Comparison of ENCODE assay signal across 1 cellular context in the genomic region with DNA sequence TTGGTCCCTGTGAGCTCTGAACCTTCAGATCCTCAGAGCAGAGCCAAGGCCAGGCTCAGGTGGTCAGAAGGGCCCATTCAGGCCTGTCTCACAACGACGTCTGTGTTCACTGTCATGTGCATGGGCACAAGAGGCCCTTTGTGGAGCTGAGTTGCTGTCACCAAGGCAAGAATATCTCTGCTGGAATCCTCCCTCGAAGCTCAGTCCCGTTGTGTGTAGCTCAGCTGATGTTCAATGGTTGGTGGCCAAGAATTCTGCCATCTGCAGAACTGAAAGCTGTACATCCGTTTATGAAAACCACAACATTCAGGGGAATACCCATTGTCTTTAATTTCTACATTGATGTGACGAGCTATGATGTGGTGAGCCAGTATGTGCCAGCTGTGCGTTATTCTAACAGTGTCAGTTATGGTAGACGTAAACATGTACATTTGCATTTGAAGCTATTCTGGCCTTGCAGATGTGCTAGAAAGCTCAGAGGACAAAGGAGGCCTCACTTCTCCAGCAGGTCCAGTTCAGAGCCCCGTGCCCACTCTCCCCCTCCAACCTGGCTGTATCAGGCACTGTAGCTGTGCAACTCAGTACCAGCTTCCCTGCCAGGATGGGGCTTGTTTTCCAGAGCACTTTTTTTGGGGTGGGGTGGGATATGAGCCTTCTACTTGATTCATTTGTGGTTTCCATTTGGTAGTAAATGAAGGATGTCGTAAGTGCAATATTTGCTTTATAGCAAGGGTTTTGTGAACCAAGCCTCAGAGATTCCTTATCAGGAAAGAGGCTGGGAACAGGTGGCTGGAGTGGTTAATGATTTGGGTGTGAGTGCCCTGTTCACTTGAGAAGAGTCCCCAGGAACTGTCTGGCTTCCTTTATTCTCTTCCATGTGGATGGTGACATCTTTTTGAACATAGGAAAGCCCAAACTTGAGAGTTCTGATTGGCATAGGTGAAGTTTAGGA.
A peak's percentile ranks its signal among the peaks of the same experiment; 100 is the strongest.
TF ChIP-seq lines count a peak whose summit lies in the region.

No MANE protein-coding gene starts in this region.

TF ChIP-seq in GM12878, 131 proteins besides CTCF, POLR2A, EP300 and RAD21 (continued from another document and continues in another):
- TF ChIP-seq, protein P1, sequence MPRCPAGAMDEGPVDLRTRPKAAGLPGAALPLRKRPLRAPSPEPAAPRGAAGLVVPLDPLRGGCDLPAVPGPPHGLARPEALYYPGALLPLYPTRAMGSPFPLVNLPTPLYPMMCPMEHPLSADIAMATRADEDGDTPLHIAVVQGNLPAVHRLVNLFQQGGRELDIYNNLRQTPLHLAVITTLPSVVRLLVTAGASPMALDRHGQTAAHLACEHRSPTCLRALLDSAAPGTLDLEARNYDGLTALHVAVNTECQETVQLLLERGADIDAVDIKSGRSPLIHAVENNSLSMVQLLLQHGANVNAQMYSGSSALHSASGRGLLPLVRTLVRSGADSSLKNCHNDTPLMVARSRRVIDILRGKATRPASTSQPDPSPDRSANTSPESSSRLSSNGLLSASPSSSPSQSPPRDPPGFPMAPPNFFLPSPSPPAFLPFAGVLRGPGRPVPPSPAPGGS (IDR thresholded peaks at IDR 0.05; ENCODE audit: borderline replicate concordance, insufficient read depth, low read depth, low read length, poor library complexity, severe bottlenecking) = no peak
- peak; percentile 90 for TF ChIP-seq TCF3 (IDR thresholded peaks at IDR 0.05; ENCODE audit: borderline replicate concordance, insufficient read depth, low read depth, low read length)
- TF ChIP-seq TARDBP (IDR thresholded peaks at IDR 0.05; ENCODE audit: borderline replicate concordance) = no peak
- TF ChIP-seq CHD4 (IDR thresholded peaks at IDR 0.05) = no peak
- TF ChIP-seq, protein P2, sequence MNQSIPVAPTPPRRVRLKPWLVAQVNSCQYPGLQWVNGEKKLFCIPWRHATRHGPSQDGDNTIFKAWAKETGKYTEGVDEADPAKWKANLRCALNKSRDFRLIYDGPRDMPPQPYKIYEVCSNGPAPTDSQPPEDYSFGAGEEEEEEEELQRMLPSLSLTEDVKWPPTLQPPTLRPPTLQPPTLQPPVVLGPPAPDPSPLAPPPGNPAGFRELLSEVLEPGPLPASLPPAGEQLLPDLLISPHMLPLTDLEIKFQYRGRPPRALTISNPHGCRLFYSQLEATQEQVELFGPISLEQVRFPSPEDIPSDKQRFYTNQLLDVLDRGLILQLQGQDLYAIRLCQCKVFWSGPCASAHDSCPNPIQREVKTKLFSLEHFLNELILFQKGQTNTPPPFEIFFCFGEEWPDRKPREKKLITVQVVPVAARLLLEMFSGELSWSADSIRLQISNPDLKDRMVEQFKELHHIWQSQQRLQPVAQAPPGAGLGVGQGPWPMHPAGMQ (IDR thresholded peaks at IDR 0.05; ENCODE audit: borderline replicate concordance) = no peak
- peak; percentile 86 for TF ChIP-seq SPI1 (IDR thresholded peaks at IDR 0.05; ENCODE audit: borderline replicate concordance, insufficient read depth, low read depth, low read length)
- TF ChIP-seq SMAD5 (IDR thresholded peaks at IDR 0.05; ENCODE audit: low read depth) = no peak
- TF ChIP-seq CBX3 (IDR thresholded peaks at IDR 0.05; ENCODE audit: borderline replicate concordance, low read depth) = no peak
- TF ChIP-seq MYB (IDR thresholded peaks at IDR 0.05; ENCODE audit: borderline replicate concordance, low read depth, low read length) = peak; percentile 87
- no peak for TF ChIP-seq GABPA (IDR thresholded peaks at IDR 0.05; ENCODE audit: low read depth)
- TF ChIP-seq HCFC1 (IDR thresholded peaks at IDR 0.05; ENCODE audit: low read length) = no peak
- peak; percentile 56 for TF ChIP-seq POLR2AphosphoS5 (IDR thresholded peaks at IDR 0.05; ENCODE audit: low read length)
- no peak for TF ChIP-seq MEF2A (IDR thresholded peaks at IDR 0.05; ENCODE audit: insufficient read depth, low read depth, low read length)
- no peak for TF ChIP-seq YBX1 (IDR thresholded peaks at IDR 0.05)
- TF ChIP-seq, protein P3, sequence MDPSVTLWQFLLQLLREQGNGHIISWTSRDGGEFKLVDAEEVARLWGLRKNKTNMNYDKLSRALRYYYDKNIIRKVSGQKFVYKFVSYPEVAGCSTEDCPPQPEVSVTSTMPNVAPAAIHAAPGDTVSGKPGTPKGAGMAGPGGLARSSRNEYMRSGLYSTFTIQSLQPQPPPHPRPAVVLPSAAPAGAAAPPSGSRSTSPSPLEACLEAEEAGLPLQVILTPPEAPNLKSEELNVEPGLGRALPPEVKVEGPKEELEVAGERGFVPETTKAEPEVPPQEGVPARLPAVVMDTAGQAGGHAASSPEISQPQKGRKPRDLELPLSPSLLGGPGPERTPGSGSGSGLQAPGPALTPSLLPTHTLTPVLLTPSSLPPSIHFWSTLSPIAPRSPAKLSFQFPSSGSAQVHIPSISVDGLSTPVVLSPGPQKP (IDR thresholded peaks at IDR 0.05; ENCODE audit: low read depth, low read length) = no peak
- TF ChIP-seq RCOR1 (conservative IDR thresholded peaks at IDR 0.05; ENCODE audit: low read depth, low read length) = no peak
- no peak for TF ChIP-seq RBBP5 (conservative IDR thresholded peaks at IDR 0.05)
- TF ChIP-seq JUND (IDR thresholded peaks at IDR 0.05; ENCODE audit: low read depth, low read length) = no peak
- no peak for TF ChIP-seq BACH1 (IDR thresholded peaks at IDR 0.05; ENCODE audit: borderline replicate concordance)
- no peak for TF ChIP-seq KDM1A (IDR thresholded peaks at IDR 0.05; ENCODE audit: borderline replicate concordance)
- TF ChIP-seq EZH2 (IDR thresholded peaks at IDR 0.05; ENCODE audit: borderline replicate concordance, control insufficient read depth, low read depth, low read length) = no peak
- TF ChIP-seq CHD2 (IDR thresholded peaks at IDR 0.05; ENCODE audit: borderline replicate concordance, low read depth, low read length) = peak; percentile 67; the same call in 1 of the 2 replicates
- TF ChIP-seq, protein P4, sequence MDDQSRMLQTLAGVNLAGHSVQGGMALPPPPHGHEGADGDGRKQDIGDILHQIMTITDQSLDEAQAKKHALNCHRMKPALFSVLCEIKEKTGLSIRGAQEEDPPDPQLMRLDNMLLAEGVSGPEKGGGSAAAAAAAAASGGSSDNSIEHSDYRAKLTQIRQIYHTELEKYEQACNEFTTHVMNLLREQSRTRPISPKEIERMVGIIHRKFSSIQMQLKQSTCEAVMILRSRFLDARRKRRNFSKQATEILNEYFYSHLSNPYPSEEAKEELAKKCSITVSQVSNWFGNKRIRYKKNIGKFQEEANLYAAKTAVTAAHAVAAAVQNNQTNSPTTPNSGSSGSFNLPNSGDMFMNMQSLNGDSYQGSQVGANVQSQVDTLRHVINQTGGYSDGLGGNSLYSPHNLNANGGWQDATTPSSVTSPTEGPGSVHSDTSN (IDR thresholded peaks at IDR 0.05; ENCODE audit: insufficient replicate concordance, low read depth, low read length) = peak; percentile 32
- TF ChIP-seq SUZ12 (IDR thresholded peaks at IDR 0.05; ENCODE audit: unreplicated experiment) = no peak
- TF ChIP-seq, protein P5, sequence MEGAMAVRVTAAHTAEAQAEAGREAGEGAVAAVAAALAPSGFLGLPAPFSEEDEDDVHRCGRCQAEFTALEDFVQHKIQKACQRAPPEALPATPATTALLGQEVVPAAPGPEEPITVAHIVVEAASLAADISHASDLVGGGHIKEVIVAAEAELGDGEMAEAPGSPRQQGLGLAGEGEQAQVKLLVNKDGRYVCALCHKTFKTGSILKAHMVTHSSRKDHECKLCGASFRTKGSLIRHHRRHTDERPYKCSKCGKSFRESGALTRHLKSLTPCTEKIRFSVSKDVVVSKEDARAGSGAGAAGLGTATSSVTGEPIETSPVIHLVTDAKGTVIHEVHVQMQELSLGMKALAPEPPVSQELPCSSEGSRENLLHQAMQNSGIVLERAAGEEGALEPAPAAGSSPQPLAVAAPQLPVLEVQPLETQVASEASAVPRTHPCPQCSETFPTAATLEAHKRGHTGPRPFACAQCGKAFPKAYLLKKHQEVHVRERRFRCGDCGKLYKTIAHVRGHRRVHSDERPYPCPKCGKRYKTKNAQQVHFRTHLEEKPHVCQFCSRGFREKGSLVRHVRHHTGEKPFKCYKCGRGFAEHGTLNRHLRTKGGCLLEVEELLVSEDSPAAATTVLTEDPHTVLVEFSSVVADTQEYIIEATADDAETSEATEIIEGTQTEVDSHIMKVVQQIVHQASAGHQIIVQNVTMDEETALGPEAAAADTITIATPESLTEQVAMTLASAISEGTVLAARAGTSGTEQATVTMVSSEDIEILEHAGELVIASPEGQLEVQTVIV (IDR thresholded peaks at IDR 0.05; ENCODE audit: borderline replicate concordance, partially characterized antibody) = no peak
- TF ChIP-seq, protein P6, sequence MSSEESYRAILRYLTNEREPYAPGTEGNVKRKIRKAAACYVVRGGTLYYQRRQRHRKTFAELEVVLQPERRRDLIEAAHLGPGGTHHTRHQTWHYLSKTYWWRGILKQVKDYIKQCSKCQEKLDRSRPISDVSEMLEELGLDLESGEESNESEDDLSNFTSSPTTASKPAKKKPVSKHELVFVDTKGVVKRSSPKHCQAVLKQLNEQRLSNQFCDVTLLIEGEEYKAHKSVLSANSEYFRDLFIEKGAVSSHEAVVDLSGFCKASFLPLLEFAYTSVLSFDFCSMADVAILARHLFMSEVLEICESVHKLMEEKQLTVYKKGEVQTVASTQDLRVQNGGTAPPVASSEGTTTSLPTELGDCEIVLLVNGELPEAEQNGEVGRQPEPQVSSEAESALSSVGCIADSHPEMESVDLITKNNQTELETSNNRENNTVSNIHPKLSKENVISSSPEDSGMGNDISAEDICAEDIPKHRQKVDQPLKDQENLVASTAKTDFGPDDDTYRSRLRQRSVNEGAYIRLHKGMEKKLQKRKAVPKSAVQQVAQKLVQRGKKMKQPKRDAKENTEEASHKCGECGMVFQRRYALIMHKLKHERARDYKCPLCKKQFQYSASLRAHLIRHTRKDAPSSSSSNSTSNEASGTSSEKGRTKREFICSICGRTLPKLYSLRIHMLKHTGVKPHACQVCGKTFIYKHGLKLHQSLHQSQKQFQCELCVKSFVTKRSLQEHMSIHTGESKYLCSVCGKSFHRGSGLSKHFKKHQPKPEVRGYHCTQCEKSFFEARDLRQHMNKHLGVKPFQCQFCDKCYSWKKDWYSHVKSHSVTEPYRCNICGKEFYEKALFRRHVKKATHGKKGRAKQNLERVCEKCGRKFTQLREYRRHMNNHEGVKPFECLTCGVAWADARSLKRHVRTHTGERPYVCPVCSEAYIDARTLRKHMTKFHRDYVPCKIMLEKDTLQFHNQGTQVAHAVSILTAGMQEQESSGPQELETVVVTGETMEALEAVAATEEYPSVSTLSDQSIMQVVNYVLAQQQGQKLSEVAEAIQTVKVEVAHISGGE (CRISPR knock-in tag; IDR thresholded peaks at IDR 0.05) = no peak
- peak; percentile 71 for TF ChIP-seq NFIC (IDR thresholded peaks at IDR 0.05; ENCODE audit: low read depth, low read length)
- TF ChIP-seq HDAC6 (IDR thresholded peaks at IDR 0.05; ENCODE audit: unreplicated experiment) = no peak
- 0 out of 2 replicates have a peak, but pooled peaks have one; percentile 59 for TF ChIP-seq FOXM1 (IDR thresholded peaks at IDR 0.05; ENCODE audit: low read depth, low read length)
- TF ChIP-seq IKZF2 (IDR thresholded peaks at IDR 0.05) = peak; percentile 84 to 86; a peak in 3 of 4 replicates
- TF ChIP-seq, protein P7, sequence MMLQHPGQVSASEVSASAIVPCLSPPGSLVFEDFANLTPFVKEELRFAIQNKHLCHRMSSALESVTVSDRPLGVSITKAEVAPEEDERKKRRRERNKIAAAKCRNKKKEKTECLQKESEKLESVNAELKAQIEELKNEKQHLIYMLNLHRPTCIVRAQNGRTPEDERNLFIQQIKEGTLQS (IDR thresholded peaks at IDR 0.05; ENCODE audit: borderline replicate concordance, extremely low read depth, low read depth, low read length) = no peak
- no peak for TF ChIP-seq RB1 (IDR thresholded peaks at IDR 0.05; ENCODE audit: borderline replicate concordance)
- TF ChIP-seq SMC3 (IDR thresholded peaks at IDR 0.05; ENCODE audit: borderline replicate concordance, low read length) = no peak
- peak; percentile 78 for TF ChIP-seq DPF2 (IDR thresholded peaks at IDR 0.05)
- TF ChIP-seq KLF5 (IDR thresholded peaks at IDR 0.05; ENCODE audit: partially characterized antibody) = peak; percentile 22
- TF ChIP-seq LARP7 (IDR thresholded peaks at IDR 0.05) = no peak
- TF ChIP-seq ZNF384 (IDR thresholded peaks at IDR 0.05; ENCODE audit: borderline replicate concordance, low read depth, low read length) = no peak
- TF ChIP-seq ZBED1 (IDR thresholded peaks at IDR 0.05; ENCODE audit: borderline replicate concordance) = no peak
- peak; percentile 91; the same call in 2 of the 3 replicates for TF ChIP-seq POU2F2 (IDR thresholded peaks at IDR 0.05; ENCODE audit: borderline replicate concordance, low read depth, low read length)
- TF ChIP-seq FOS (IDR thresholded peaks at IDR 0.05; ENCODE audit: borderline replicate concordance, extremely low read depth, insufficient read length) = no peak
- TF ChIP-seq EGR1 (IDR thresholded peaks at IDR 0.05; ENCODE audit: borderline replicate concordance in 1 of 2, low read depth in 2 of 2, low read length in 2 of 2) = no peak
- TF ChIP-seq, protein P8, sequence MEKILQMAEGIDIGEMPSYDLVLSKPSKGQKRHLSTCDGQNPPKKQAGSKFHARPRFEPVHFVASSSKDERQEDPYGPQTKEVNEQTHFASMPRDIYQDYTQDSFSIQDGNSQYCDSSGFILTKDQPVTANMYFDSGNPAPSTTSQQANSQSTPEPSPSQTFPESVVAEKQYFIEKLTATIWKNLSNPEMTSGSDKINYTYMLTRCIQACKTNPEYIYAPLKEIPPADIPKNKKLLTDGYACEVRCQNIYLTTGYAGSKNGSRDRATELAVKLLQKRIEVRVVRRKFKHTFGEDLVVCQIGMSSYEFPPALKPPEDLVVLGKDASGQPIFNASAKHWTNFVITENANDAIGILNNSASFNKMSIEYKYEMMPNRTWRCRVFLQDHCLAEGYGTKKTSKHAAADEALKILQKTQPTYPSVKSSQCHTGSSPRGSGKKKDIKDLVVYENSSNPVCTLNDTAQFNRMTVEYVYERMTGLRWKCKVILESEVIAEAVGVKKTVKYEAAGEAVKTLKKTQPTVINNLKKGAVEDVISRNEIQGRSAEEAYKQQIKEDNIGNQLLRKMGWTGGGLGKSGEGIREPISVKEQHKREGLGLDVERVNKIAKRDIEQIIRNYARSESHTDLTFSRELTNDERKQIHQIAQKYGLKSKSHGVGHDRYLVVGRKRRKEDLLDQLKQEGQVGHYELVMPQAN (conservative IDR thresholded peaks at IDR 0.05) = no peak
- TF ChIP-seq BRCA1 (IDR thresholded peaks at IDR 0.05; ENCODE audit: low read depth, low read length) = no peak
- no peak for TF ChIP-seq ZNF217 (IDR thresholded peaks at IDR 0.05)
- TF ChIP-seq POLR2AphosphoS2 (IDR thresholded peaks at IDR 0.05; ENCODE audit: low read depth, low read length) = no peak
- peak; percentile 47; the same call in 1 of the 2 replicates for TF ChIP-seq EED (IDR thresholded peaks at IDR 0.05; ENCODE audit: low read depth)
- TF ChIP-seq ZZZ3 (IDR thresholded peaks at IDR 0.05; ENCODE audit: control insufficient read depth, insufficient read length, low read depth) = no peak
- no peak for TF ChIP-seq STAT3 (IDR thresholded peaks at IDR 0.05; ENCODE audit: low read depth, low read length)
